ENCODE assay signal across 1 cellular context in genomic region chr22:21697866-21698265, GRCh38.
A peak's percentile ranks its signal among the peaks of the same experiment; 100 is the strongest.
TF ChIP-seq lines count a peak whose summit lies in the region.

No MANE protein-coding gene starts in this region.

TF ChIP-seq in SK-N-SH, 30 proteins besides CTCF, POLR2A, EP300 and RAD21:
- TF ChIP-seq IRF3 (IDR thresholded peaks at IDR 0.05; ENCODE audit: low read depth, low read length) (no peak), MEF2A (IDR thresholded peaks at IDR 0.05; ENCODE audit: borderline replicate concordance, low read depth) (peak; percentile 78)
